In genomic region chr17:33163827-33164555, GRCh38 we compare ENCODE assay signal across 25 cellular contexts.
A peak's percentile ranks its signal among the peaks of the same experiment; 100 is the strongest.
DNase-seq lines count a peak whose midpoint lies in the region; ATAC-seq, FAIRE-seq and TF ChIP-seq lines count a peak whose summit lies in the region.
"Had no signal": no experiment of that assay in that cellular context is flagged by ENCODE, and none has a peak within 500 bp of the region (broad histone marks: within the 10 kb centered on the region; RNA-seq: fewer than 3 reads in every experiment).

No MANE protein-coding gene starts in this region.

- no peaks in the 10 kb centered on the region for H3F3A ChIP-seq in GM23248 (ENCODE audit: insufficient read depth)

- H3K9ac ChIP-seq in GM23248 (no peak overlapping the region), astrocyte (ENCODE audit: low read length) (no peak overlapping the region)
- H3K9ac ChIP-seq: parathyroid adenoma had no signal

- no peak for TF ChIP-seq CTCF in astrocyte (IDR thresholded peaks at IDR 0.05; ENCODE audit: insufficient read depth, low read depth, low read length)

- H3K27ac Mint-ChIP-seq in astrocyte (ENCODE audit: unreplicated experiment) = no peak overlapping the region
- H3K27ac Mint-ChIP-seq: B cell; naive thymus-derived CD4-positive, alpha-beta T cell had no signal

- no peaks in the 10 kb centered on the region for H3K79me2 ChIP-seq in GM23248 (ENCODE audit: insufficient read depth)
- H3K79me2 ChIP-seq in astrocyte (ENCODE audit: insufficient read depth, low read length) = no peaks in the 10 kb centered on the region
- H3K79me2 ChIP-seq: parathyroid adenoma had no signal

- no peaks in the 10 kb centered on the region for H4K20me1 ChIP-seq in GM23248 (ENCODE audit: insufficient read depth)
- no peaks in the 10 kb centered on the region for H4K20me1 ChIP-seq in astrocyte (ENCODE audit: insufficient read depth, low read length)

- no peak for FAIRE-seq in astrocyte (lab: Jason Lieb, UNC)
- FAIRE-seq: kidney had no signal

- H3K27me3 Mint-ChIP-seq in astrocyte (ENCODE audit: low read depth, unreplicated experiment) = peaks cover 63% of the 10 kb centered on the region

- no peaks in the 10 kb centered on the region for H3K4me1 Mint-ChIP-seq in astrocyte (ENCODE audit: low read depth, unreplicated experiment)
- H3K4me1 Mint-ChIP-seq: B cell; naive thymus-derived CD4-positive, alpha-beta T cell had no signal

- WGBS in GM23248 (ENCODE audit: low coverage in 1 of 2, low lambda C conversion rate in 2 of 2, missing lambda C conversion rate in 2 of 2), 2 experiments = 46% methylated on average over 8 of the region's 8 CpGs

- DNase-seq in GM23248 (peak; percentile 7), astrocyte (ENCODE audit: low read depth) (peak; percentile 81), globus pallidus (ENCODE audit: low spot score) (peak; percentile 1), renal cortical epithelial cell (ENCODE audit: low read depth) (peak; percentile 61), NCI-H82 (lab: John Stamatoyannopoulos, UW) (no peak)
- DNase-seq: activated CD4-positive, alpha-beta T cell treated with anti-CD3 and anti-CD28 coated beads for 1 hour; activated CD8-positive, alpha-beta memory T cell treated with anti-CD3 and anti-CD28 coated beads for 24 hours; activated naive CD4-positive, alpha-beta T cell treated with anti-CD3 and anti-CD28 coated beads, Interleukin-2, amount 50 U/mL, for 16 hours; activated T-cell treated with anti-CD3 and anti-CD28 coated beads, Interleukin-2, amount 50 U/mL, for 4 hours; aorta; Calu3; EL; kidney; mesendoderm; naive thymus-derived CD4-positive, alpha-beta T cell; NCI-H2107; NCI-H510A; stimulated activated CD4-positive, alpha-beta T cell treated with anti-CD3 and anti-CD28 coated beads, Interleukin-2, amount 100 ng/mL, for 24 hours; stimulated activated naive CD8-positive, alpha-beta T cell treated with anti-CD3 and anti-CD28 coated beads, Interleukin-15, Interleukin-2, amounts not matched to agents 100 U/mL and 50 U/mL, for 24 hours; SW 1271 had no signal

- H2AFZ ChIP-seq in GM23248 = no peak overlapping the region
- H2AFZ ChIP-seq in astrocyte (ENCODE audit: low read depth, low read length) = no peak overlapping the region
- H2AFZ ChIP-seq: parathyroid adenoma had no signal

- no peak overlapping the region for H3K4me3 Mint-ChIP-seq in astrocyte (ENCODE audit: unreplicated experiment)
- H3K4me3 Mint-ChIP-seq: activated T-cell treated with anti-CD3 and anti-CD28 coated beads, Interleukin-2, amount 50 U/mL, for 4 hours; B cell; naive thymus-derived CD4-positive, alpha-beta T cell had no signal

- H3K27me3 ChIP-seq in GM23248 (replicated peaks; ENCODE audit: insufficient read depth) (no peaks in the 10 kb centered on the region), astrocyte (ENCODE audit: insufficient read depth, low read length) (no peaks in the 10 kb centered on the region)
- H3K27me3 ChIP-seq: tibial nerve had no signal

- H3K4me1 ChIP-seq in GM23248 (ENCODE audit: insufficient read depth) (no peaks in the 10 kb centered on the region), astrocyte (ENCODE audit: insufficient read depth, low read length) (no peaks in the 10 kb centered on the region)
- H3K4me1 ChIP-seq: parathyroid adenoma had no signal

- no peaks in the 10 kb centered on the region for H3K9me2 ChIP-seq in GM23248 (ENCODE audit: insufficient read depth)

- in situ Hi-C loops in GM23248 (cut with MboI) = no loop called here

- H3K36me3 ChIP-seq in GM23248 (ENCODE audit: low read depth) (no peaks in the 10 kb centered on the region), astrocyte (ENCODE audit: insufficient read depth, low read length) (no peaks in the 10 kb centered on the region)
- H3K36me3 ChIP-seq: tibial nerve had no signal

- H3K27ac ChIP-seq in GM23248 (no peak overlapping the region), astrocyte (ENCODE audit: low read depth, low read length) (no peak overlapping the region)
- H3K27ac ChIP-seq: parathyroid adenoma, tibial nerve had no signal

- H3K4me3 ChIP-seq in GM23248 (no peak overlapping the region), astrocyte (ENCODE audit: insufficient read depth, low read depth, low read length) (no peak overlapping the region)
- H3K4me3 ChIP-seq: tibial nerve had no signal

- no peak for ATAC-seq in GM19455 (IDR thresholded peaks at IDR 0.05; ENCODE audit: unreplicated experiment)
- ATAC-seq in HG02870 (IDR thresholded peaks at IDR 0.05; ENCODE audit: unreplicated experiment) = no peak
- ATAC-seq: activated T-cell treated with anti-CD3 and anti-CD28 coated beads, Interleukin-2, amount 50 U/mL, for 4 hours; naive thymus-derived CD4-positive, alpha-beta T cell; stimulated activated naive CD8-positive, alpha-beta T cell treated with anti-CD3 and anti-CD28 coated beads, Interleukin-15, Interleukin-2, amounts not matched to agents 100 U/mL and 50 U/mL, for 24 hours had no signal

- no peaks in the 10 kb centered on the region for H3K9me3 Mint-ChIP-seq in astrocyte (ENCODE audit: unreplicated experiment)
- H3K9me3 Mint-ChIP-seq: activated T-cell treated with anti-CD3 and anti-CD28 coated beads, Interleukin-2, amount 50 U/mL, for 4 hours; naive thymus-derived CD4-positive, alpha-beta T cell had no signal

- H3K36me3 Mint-ChIP-seq in astrocyte (ENCODE audit: low read depth, unreplicated experiment) = no peaks in the 10 kb centered on the region
- H3K36me3 Mint-ChIP-seq: naive thymus-derived CD4-positive, alpha-beta T cell had no signal

- H3K9me3 ChIP-seq in GM23248 (ENCODE audit: low read depth) = no peaks in the 10 kb centered on the region
- no peaks in the 10 kb centered on the region for H3K9me3 ChIP-seq in astrocyte (ENCODE audit: insufficient read depth, low read depth, low read length)
- H3K9me3 ChIP-seq: tibial nerve had no signal

- H3K4me2 ChIP-seq in GM23248 (ENCODE audit: unreplicated experiment) (no peak overlapping the region), astrocyte (ENCODE audit: low read length) (no peak overlapping the region)
